ENCODE assay signal across 24 cellular contexts in genomic region chr16:54816471-54816870, GRCh38.
"Had no signal": no experiment of that assay in that cellular context is flagged by ENCODE, and none has a peak within 500 bp of the region (broad histone marks: within the 10 kb centered on the region; RNA-seq: fewer than 3 reads in every experiment).

No MANE protein-coding gene starts in this region.

- H3K4me1 Mint-ChIP-seq: activated B cell treated with CpG ODN at 0.5 μM for 24 hours; activated CD4-positive, alpha-beta T cell treated with anti-CD3 and anti-CD28 coated beads for 36 hours; activated naive CD4-positive, alpha-beta T cell treated with anti-CD3 and anti-CD28 coated beads, Interleukin-2, amount 10 ng/mL, durations not matched to agents 7 days and 5 days; natural killer cell had no signal

- H3K4me3 Mint-ChIP-seq: activated B cell treated with CpG ODN at 0.5 μM for 24 hours; activated CD4-positive, alpha-beta T cell treated with anti-CD3 and anti-CD28 coated beads for 36 hours; activated naive CD4-positive, alpha-beta T cell treated with anti-CD3 and anti-CD28 coated beads, Interleukin-2, amount 10 ng/mL, durations not matched to agents 7 days and 5 days; natural killer cell; type B pancreatic cell had no signal

- H3K4me3 ChIP-seq: coronary artery, gastroesophageal sphincter, sigmoid colon, smooth muscle cell, thoracic aorta had no signal

- H3K27ac ChIP-seq: coronary artery, epithelial cell of prostate, gastroesophageal sphincter, sigmoid colon, thoracic aorta had no signal

- H3K4me1 ChIP-seq: gastroesophageal sphincter, sigmoid colon had no signal

- ATAC-seq: activated CD4-positive, alpha-beta T cell treated with anti-CD3 and anti-CD28 coated beads for 36 hours; gastroesophageal sphincter; natural killer cell had no signal

- H3K9me3 ChIP-seq: gastroesophageal sphincter, sigmoid colon, thoracic aorta had no signal

- H3K4me2 ChIP-seq: smooth muscle cell had no signal

- DNase-seq: activated B cell treated with CpG ODN at 0.5 μM for 24 hours; activated CD4-positive, alpha-beta T cell treated with anti-CD3 and anti-CD28 coated beads for 36 hours; activated CD4-positive, alpha-beta T cell treated with anti-CD3 and anti-CD28 coated beads, Interleukin-2, amount 50 U/mL, for 4 hours; activated naive CD4-positive, alpha-beta T cell treated with anti-CD3 and anti-CD28 coated beads, Interleukin-2, amount 10 ng/mL, durations not matched to agents 7 days and 5 days; activated T-cell treated with anti-CD3 and anti-CD28 coated beads, Interleukin-2, amount 50 U/mL, for 48 hours; amygdala; cerebellar nuclear complex; head of caudate nucleus; midbrain; natural killer cell; retina; sigmoid colon; stimulated activated CD4-positive, alpha-beta T cell treated with anti-CD3 and anti-CD28 coated beads, Interleukin-15, amount 100 ng/mL, for 24 hours; stimulated activated CD4-positive, alpha-beta T cell treated with anti-CD3 and anti-CD28 coated beads, Interleukin-2, amount 100 ng/mL, for 48 hours; stimulated activated CD8-positive, alpha-beta memory T cell treated with anti-CD3 and anti-CD28 coated beads, Interleukin-4, amount 100 ng/mL, for 48 hours; stimulated activated naive CD4-positive, alpha-beta T cell; T-helper 9 cell had no signal

- H3K27ac Mint-ChIP-seq: activated B cell treated with CpG ODN at 0.5 μM for 24 hours; activated CD4-positive, alpha-beta T cell treated with anti-CD3 and anti-CD28 coated beads for 36 hours; activated naive CD4-positive, alpha-beta T cell treated with anti-CD3 and anti-CD28 coated beads, Interleukin-2, amount 10 ng/mL, durations not matched to agents 7 days and 5 days; natural killer cell; progenitor cell of endocrine pancreas; type B pancreatic cell had no signal

- H3K36me3 ChIP-seq: gastroesophageal sphincter, sigmoid colon, thoracic aorta had no signal

- H3K9me3 Mint-ChIP-seq: activated B cell treated with CpG ODN at 0.5 μM for 24 hours; activated naive CD4-positive, alpha-beta T cell treated with anti-CD3 and anti-CD28 coated beads, Interleukin-2, amount 10 ng/mL, durations not matched to agents 7 days and 5 days; natural killer cell; type B pancreatic cell had no signal

- H3K36me3 Mint-ChIP-seq: activated naive CD4-positive, alpha-beta T cell treated with anti-CD3 and anti-CD28 coated beads, Interleukin-2, amount 10 ng/mL, durations not matched to agents 7 days and 5 days; natural killer cell; type B pancreatic cell had no signal
